Comparison of ENCODE assay signal across 8 cellular contexts in genomic region chrX:49879656-49880277, GRCh38.
DNase-seq lines count a peak whose midpoint lies in the region; ATAC-seq and TF ChIP-seq lines count a peak whose summit lies in the region.

No MANE protein-coding gene starts in this region.

- no peaks in the 10 kb centered on the region for H3K27me3 Mint-ChIP-seq in effector memory CD8-positive, alpha-beta T cell

- H3K27me3 ChIP-seq in OCI-LY3 (ENCODE audit: low read depth, low read length) (no peaks in the 10 kb centered on the region), muscle layer of colon (ENCODE audit: control insufficient read depth in 1 of 2, insufficient read depth in 2 of 2, low read length in 2 of 2) (peaks cover 0 to 6% of the 10 kb centered on the region in 2 donors)

- H3K9me3 Mint-ChIP-seq in effector memory CD8-positive, alpha-beta T cell = no peaks in the 10 kb centered on the region

- H3K79me2 ChIP-seq in OCI-LY3 (ENCODE audit: low read length) = no peaks in the 10 kb centered on the region

- H3K27ac ChIP-seq in OCI-LY3 (ENCODE audit: low read length) = no peak overlapping the region
- peak overlapping the region; percentile 47 for H3K27ac ChIP-seq in muscle layer of colon (ENCODE audit: low read depth, low read length)

- DNase-seq in Ammon's horn (ENCODE audit: low spot score) (peak; percentile 1), NCI-H1436 treated with DMSO at 0.1 percent for 48 hours (lab: John Stamatoyannopoulos, UW) (no peak), epidermal melanocyte (ENCODE audit: insufficient read length, low spot score) (no peak)
- DNase-seq in effector memory CD8-positive, alpha-beta T cell = no peak

- H3K4me1 ChIP-seq in OCI-LY3 (ENCODE audit: low read length) = peaks cover 13% of the 10 kb centered on the region
- H3K4me1 ChIP-seq in muscle layer of colon (ENCODE audit: insufficient read depth, low read length) = peaks cover 13% of the 10 kb centered on the region

- H2AFZ ChIP-seq in OCI-LY3 (ENCODE audit: low read depth, low read length) = peak overlapping the region; percentile 70; the same call in 1 of the 2 replicates

- no peaks in the 10 kb centered on the region for H3K36me3 Mint-ChIP-seq in effector memory CD8-positive, alpha-beta T cell (ENCODE audit: insufficient read depth)

- peak overlapping the region; percentile 64 to 68 for H3K27ac Mint-ChIP-seq in effector memory CD8-positive, alpha-beta T cell

- H4K20me1 ChIP-seq in OCI-LY3 (ENCODE audit: insufficient read depth, low read length) = no peaks in the 10 kb centered on the region

- peak overlapping the region; percentile 74 to 75 for H3K4me3 Mint-ChIP-seq in effector memory CD8-positive, alpha-beta T cell

- H3K9me3 ChIP-seq in OCI-LY3 (ENCODE audit: insufficient read depth, low read length) (no peaks in the 10 kb centered on the region), muscle layer of colon (ENCODE audit: low read length) (no peaks in the 10 kb centered on the region)

- no peaks in the 10 kb centered on the region for H3K36me3 ChIP-seq in OCI-LY3 (replicated peaks; ENCODE audit: low read depth, low read length)
- no peaks in the 10 kb centered on the region for H3K36me3 ChIP-seq in muscle layer of colon (ENCODE audit: insufficient read depth, low read length)

- H3K4me1 Mint-ChIP-seq in effector memory CD8-positive, alpha-beta T cell (ENCODE audit: low read depth in 2 of 2) = peaks cover 13 to 18% of the 10 kb centered on the region in 2 donors

- no peak for TF ChIP-seq CTCF in OCI-LY3 (IDR thresholded peaks at IDR 0.05; ENCODE audit: low read depth, low read length)

- H3K4me3 ChIP-seq in OCI-LY3 (ENCODE audit: low read length) (peak overlapping the region; percentile 87), muscle layer of colon (ENCODE audit: low read depth in 1 of 2, low read length in 2 of 2) (peak overlapping the region; percentile 38 to 54)

- H3K4me2 ChIP-seq in OCI-LY3 (ENCODE audit: low read length) = peak overlapping the region; percentile 90

- ATAC-seq in GM21619 (IDR thresholded peaks at IDR 0.05; ENCODE audit: unreplicated experiment) (peak; percentile 13), GM19328 (IDR thresholded peaks at IDR 0.05; ENCODE audit: unreplicated experiment) (no peak)
- ATAC-seq in effector memory CD8-positive, alpha-beta T cell (replicated peaks) = peak; percentile 2

- peak overlapping the region; percentile 74 for H3K9ac ChIP-seq in OCI-LY3 (ENCODE audit: low read length)
- no peak overlapping the region for H3K9ac ChIP-seq in muscle layer of colon (ENCODE audit: low read length)
